Comparison of ENCODE assay signal across 1 cellular context in the genomic region with DNA sequence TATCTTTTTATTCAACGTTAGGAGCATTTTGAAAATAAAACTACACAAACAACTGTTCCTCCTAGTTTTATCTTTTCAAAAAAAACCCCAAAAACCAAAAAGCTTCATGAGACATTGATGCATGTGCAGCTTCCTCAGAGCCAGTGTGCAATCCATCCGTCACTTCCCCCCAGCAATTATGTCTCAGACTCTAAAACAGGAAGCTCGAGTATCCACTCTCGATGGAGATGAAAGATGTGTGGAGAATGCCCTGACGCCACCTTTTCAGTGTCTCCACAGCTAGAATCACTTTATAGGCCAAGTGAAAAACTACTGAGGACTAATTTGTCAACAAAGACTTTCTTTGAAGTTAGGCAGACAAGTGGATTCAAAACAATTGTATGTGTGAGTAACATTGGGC.
TF ChIP-seq lines count a peak whose summit lies in the region.

No MANE protein-coding gene starts in this region.

TF ChIP-seq in GM12878, 131 proteins besides CTCF, POLR2A, EP300 and RAD21 (continued from another document):
- no peak for TF ChIP-seq NFXL1 (IDR thresholded peaks at IDR 0.05; ENCODE audit: borderline replicate concordance)
- no peak for TF ChIP-seq SMC3 (IDR thresholded peaks at IDR 0.05; ENCODE audit: borderline replicate concordance, low read length)
- TF ChIP-seq, protein P1, sequence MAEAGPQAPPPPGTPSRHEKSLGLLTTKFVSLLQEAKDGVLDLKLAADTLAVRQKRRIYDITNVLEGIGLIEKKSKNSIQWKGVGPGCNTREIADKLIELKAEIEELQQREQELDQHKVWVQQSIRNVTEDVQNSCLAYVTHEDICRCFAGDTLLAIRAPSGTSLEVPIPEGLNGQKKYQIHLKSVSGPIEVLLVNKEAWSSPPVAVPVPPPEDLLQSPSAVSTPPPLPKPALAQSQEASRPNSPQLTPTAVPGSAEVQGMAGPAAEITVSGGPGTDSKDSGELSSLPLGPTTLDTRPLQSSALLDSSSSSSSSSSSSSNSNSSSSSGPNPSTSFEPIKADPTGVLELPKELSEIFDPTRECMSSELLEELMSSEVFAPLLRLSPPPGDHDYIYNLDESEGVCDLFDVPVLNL (IDR thresholded peaks at IDR 0.05; ENCODE audit: low read depth, low read length), result no peak
- TF ChIP-seq IRF4 (IDR thresholded peaks at IDR 0.05; ENCODE audit: low read depth, low read length), result no peak
